Comparison of ENCODE assay signal across 21 cellular contexts in genomic region chr18:32911660-32912284, GRCh38.
A peak's percentile ranks its signal among the peaks of the same experiment; 100 is the strongest.
DNase-seq lines count a peak whose midpoint lies in the region; TF ChIP-seq lines count a peak whose summit lies in the region.
"Had no signal": no experiment of that assay in that cellular context is flagged by ENCODE, and none has a peak within 500 bp of the region (broad histone marks: within the 10 kb centered on the region; RNA-seq: fewer than 3 reads in every experiment).

No MANE protein-coding gene starts in this region.

- H3K4me2 ChIP-seq in Karpas-422 (ENCODE audit: low read depth, low read length, poor library complexity, severe bottlenecking) (peak overlapping the region; percentile 74), smooth muscle cell (peak overlapping the region; percentile 1)

- no peaks in the 10 kb centered on the region for H3K27me3 ChIP-seq in Karpas-422 (ENCODE audit: low read length)
- peaks cover 17% of the 10 kb centered on the region for H3K27me3 ChIP-seq in smooth muscle cell (ENCODE audit: low read depth)
- H3K27me3 ChIP-seq: colonic mucosa, heart left ventricle had no signal

- no peaks in the 10 kb centered on the region for H3F3A ChIP-seq in smooth muscle cell (ENCODE audit: low read depth)

- H3K4me1 ChIP-seq in Karpas-422 (ENCODE audit: low read length) (peaks cover 46% of the 10 kb centered on the region), smooth muscle cell (ENCODE audit: low read depth) (peaks cover 7% of the 10 kb centered on the region)
- H3K4me1 ChIP-seq: colonic mucosa, heart left ventricle had no signal

- H3K27ac ChIP-seq in Karpas-422 (ENCODE audit: low read length) (no peak overlapping the region), smooth muscle cell (ENCODE audit: low read depth) (no peak overlapping the region)
- H3K27ac ChIP-seq: colonic mucosa, heart left ventricle had no signal

- in situ Hi-C loops in GM13976 (cut with MboI; ENCODE audit: low sequenced_read_pairs, unreplicated experiment), result loop anchor here (10.0 kb wide), 1 partner anchor 197 kb away; no protein-coding TSS in a partner anchor

- no peaks in the 10 kb centered on the region for H3K79me2 ChIP-seq in Karpas-422 (ENCODE audit: low read length)
- no peaks in the 10 kb centered on the region for H3K79me2 ChIP-seq in smooth muscle cell (ENCODE audit: low read depth)

- DNase-seq in Karpas-422 (no peak), amniotic epithelial cell (ENCODE audit: low read depth) (peak; percentile 14), fibroblast of the aortic adventitia (ENCODE audit: low read depth) (peak; percentile 74), smooth muscle cell (lab: John Stamatoyannopoulos, UW; ENCODE audit: unreplicated experiment) (no peak), GM13976 (ENCODE audit: low spot score) (no peak), head of caudate nucleus (no peak), SKM-1 (lab: John Stamatoyannopoulos, UW; ENCODE audit: unreplicated experiment) (no peak)
- no peak for DNase-seq in activated CD4-positive, alpha-beta T cell treated with anti-CD3 and anti-CD28 coated beads for 48 hours
- DNase-seq: activated CD8-positive, alpha-beta memory T cell treated with anti-CD3 and anti-CD28 coated beads, Interleukin-2, amount 10 ng/mL, durations not matched to agents 7 days and 5 days; activated effector memory CD4-positive, alpha-beta T cell treated with anti-CD3 and anti-CD28 coated beads, Interleukin-2, amount 50 U/mL, for 16 hours; anterior cingulate cortex; C1 segment of cervical spinal cord; colonic mucosa; DMS79 treated with DMSO at 0.1 percent for 48 hours; H7; heart left ventricle; NCI-H1436; NCI-H2227 treated with DMSO at 0.1 percent for 48 hours; stimulated activated CD4-positive, alpha-beta T cell treated with anti-CD3 and anti-CD28 coated beads, Interleukin-15, amount 100 ng/mL, for 24 hours; stimulated activated naive CD4-positive, alpha-beta T cell treated with Interleukin-2 at 50 U/mL for 16 hours; trophoblast cell had no signal

- H3K36me3 ChIP-seq in Karpas-422 (ENCODE audit: insufficient read depth, low read length) (no peaks in the 10 kb centered on the region), smooth muscle cell (ENCODE audit: low read depth) (no peaks in the 10 kb centered on the region)
- H3K36me3 ChIP-seq: colonic mucosa, heart left ventricle had no signal

- H3K4me3 ChIP-seq in Karpas-422 (ENCODE audit: low read length), result no peak overlapping the region
- H3K4me3 ChIP-seq in fibroblast of the aortic adventitia (ENCODE audit: low read depth, low read length), result no peak overlapping the region
- no peak overlapping the region for H3K4me3 ChIP-seq in smooth muscle cell
- H3K4me3 ChIP-seq: colonic mucosa, heart left ventricle had no signal

- H2AFZ ChIP-seq in Karpas-422 (ENCODE audit: low read length), result peak overlapping the region; percentile 1; the same call in 1 of the 2 replicates
- H2AFZ ChIP-seq in smooth muscle cell (ENCODE audit: low read depth), result no peak overlapping the region

- 82% methylated on average over 3 of the region's 3 CpGs for WGBS in smooth muscle cell (ENCODE audit: low lambda C conversion rate)

- no peaks in the 10 kb centered on the region for H4K20me1 ChIP-seq in Karpas-422 (ENCODE audit: insufficient read depth, low read depth, low read length)
- no peaks in the 10 kb centered on the region for H4K20me1 ChIP-seq in smooth muscle cell (ENCODE audit: low read depth)

- no peaks in the 10 kb centered on the region for H3K9me3 ChIP-seq in Karpas-422 (ENCODE audit: low read length)
- no peaks in the 10 kb centered on the region for H3K9me3 ChIP-seq in smooth muscle cell (replicated peaks; ENCODE audit: low read depth)
- H3K9me3 ChIP-seq: colonic mucosa, heart left ventricle had no signal

- H3K9me2 ChIP-seq in Karpas-422 (replicated peaks; ENCODE audit: insufficient read depth, low read length), result no peaks in the 10 kb centered on the region

- intact Hi-C loops in head of caudate nucleus (cut with DNase I), result no loop called here

- no peak overlapping the region for H3K9ac ChIP-seq in Karpas-422 (ENCODE audit: low read length)
- H3K9ac ChIP-seq in smooth muscle cell (ENCODE audit: low read depth), result no peak overlapping the region

- TF ChIP-seq CTCF in fibroblast of the aortic adventitia (IDR thresholded peaks at IDR 0.05; ENCODE audit: insufficient read depth, low read length), result no peak
- TF ChIP-seq CTCF in smooth muscle cell (IDR thresholded peaks at IDR 0.05; ENCODE audit: borderline replicate concordance, insufficient read depth, poor library complexity, severe bottlenecking), result no peak
- TF ChIP-seq CTCF in GM13976 (IDR thresholded peaks at IDR 0.05; ENCODE audit: borderline replicate concordance, control extremely low read depth, extremely low read depth, insufficient read depth, missing control alignments), result no peak

Comparison
In these comparisons a context has a peak if more than half of its experiments do, and no peak if none do; other contexts are left out.
1. DNase-seq: peak in amniotic epithelial cell (single experiment) and fibroblast of the aortic adventitia (single experiment); none in Karpas-422 (single experiment), smooth muscle cell (single experiment), GM13976 (single experiment), head of caudate nucleus (0 of 42), SKM-1 (single experiment) and activated CD4-positive, alpha-beta T cell treated with anti-CD3 and anti-CD28 coated beads for 48 hours (single experiment).